ENCODE assay signal across 1 cellular context in the genomic region with DNA sequence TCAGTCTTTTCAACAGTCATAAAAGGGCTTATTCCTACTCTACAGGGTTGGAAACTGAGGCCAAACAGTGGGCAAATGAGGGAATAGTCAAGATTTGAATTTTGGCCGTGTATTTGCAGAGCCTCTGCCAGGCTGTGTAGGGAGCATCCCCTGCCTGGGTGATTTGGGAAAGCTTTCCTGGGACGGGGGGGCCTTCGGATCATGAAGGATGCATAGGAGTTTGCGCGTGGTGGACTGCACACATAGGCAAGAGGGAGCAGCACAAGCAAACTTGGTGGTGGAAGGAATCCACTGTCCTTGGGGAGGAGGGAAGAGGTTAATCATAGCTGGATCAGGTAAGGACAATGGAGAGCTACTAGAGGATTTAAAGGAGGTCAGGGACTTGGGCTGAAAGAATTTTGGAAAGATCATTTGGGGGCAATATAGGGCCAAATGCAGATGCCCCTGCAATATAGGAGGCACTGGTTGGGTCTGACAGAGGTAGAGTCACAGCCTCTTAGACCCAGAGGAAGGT.
TF ChIP-seq lines count a peak whose summit lies in the region.

No MANE protein-coding gene starts in this region.

TF ChIP-seq in HepG2, 621 proteins besides CTCF, POLR2A, EP300 and RAD21:
- TF ChIP-seq, protein P1, sequence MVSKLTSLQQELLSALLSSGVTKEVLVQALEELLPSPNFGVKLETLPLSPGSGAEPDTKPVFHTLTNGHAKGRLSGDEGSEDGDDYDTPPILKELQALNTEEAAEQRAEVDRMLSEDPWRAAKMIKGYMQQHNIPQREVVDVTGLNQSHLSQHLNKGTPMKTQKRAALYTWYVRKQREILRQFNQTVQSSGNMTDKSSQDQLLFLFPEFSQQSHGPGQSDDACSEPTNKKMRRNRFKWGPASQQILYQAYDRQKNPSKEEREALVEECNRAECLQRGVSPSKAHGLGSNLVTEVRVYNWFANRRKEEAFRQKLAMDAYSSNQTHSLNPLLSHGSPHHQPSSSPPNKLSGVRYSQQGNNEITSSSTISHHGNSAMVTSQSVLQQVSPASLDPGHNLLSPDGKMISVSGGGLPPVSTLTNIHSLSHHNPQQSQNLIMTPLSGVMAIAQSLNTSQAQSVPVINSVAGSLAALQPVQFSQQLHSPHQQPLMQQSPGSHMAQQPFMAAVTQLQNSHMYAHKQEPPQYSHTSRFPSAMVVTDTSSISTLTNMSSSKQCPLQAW (CRISPR knock-in tag; IDR thresholded peaks at IDR 0.05), result no peak
- TF ChIP-seq RBFOX2 (IDR thresholded peaks at IDR 0.05; ENCODE audit: low read depth, low read length) (0 out of 2 replicates have a peak, but pooled peaks have one; percentile 31), ZNF562 (CRISPR knock-in tag; IDR thresholded peaks at IDR 0.05; ENCODE audit: borderline replicate concordance) (0 out of 2 replicates have a peak, but pooled peaks have one; percentile 9)
